ENCODE assay signal across 20 cellular contexts in genomic region chr11:19290356-19290755, GRCh38.
"Had no signal": no experiment of that assay in that cellular context is flagged by ENCODE, and none has a peak within 500 bp of the region (broad histone marks: within the 10 kb centered on the region; RNA-seq: fewer than 3 reads in every experiment).

No MANE protein-coding gene starts in this region.

- H3K36me3 ChIP-seq: adrenal gland, transverse colon, uterus had no signal

- H3K27me3 ChIP-seq: adrenal gland, uterus had no signal

- H3K9me3 ChIP-seq: adrenal gland, transverse colon, uterus had no signal

- H3K4me1 ChIP-seq: adrenal gland, transverse colon, uterus had no signal

- DNase-seq: activated CD4-positive, alpha-beta T cell treated with anti-CD3 and anti-CD28 coated beads for 36 hours; activated CD4-positive, alpha-beta T cell treated with anti-CD3 and anti-CD28 coated beads, Interleukin-2, amount 50 U/mL, for 48 hours; activated gamma-delta T cell treated with Interleukin-2 at 50 U/mL for 16 hours; adrenal gland; effector memory CD8-positive, alpha-beta T cell; hypothalamus; islet precursor cell; midbrain; nucleus accumbens; posterior cingulate gyrus; retina; stimulated activated CD4-positive, alpha-beta T cell treated with anti-CD3 and anti-CD28 coated beads, Interleukin-12 subunit alpha, Interleukin-12 subunit beta, amount 100 ng/mL, for 4 hours; stimulated activated CD4-positive, alpha-beta T cell treated with anti-CD3 and anti-CD28 coated beads, Interleukin-1b, Interleukin-23, amount 100 ng/mL, for 48 hours; stimulated activated naive CD8-positive, alpha-beta T cell treated with anti-CD3 and anti-CD28 coated beads, Interleukin-15, Interleukin-2, amounts not matched to agents 100 U/mL and 50 U/mL, for 24 hours; substantia nigra; transverse colon; uterus had no signal

- H3K27ac ChIP-seq: adrenal gland, transverse colon, uterus had no signal

- ATAC-seq: activated CD4-positive, alpha-beta T cell treated with anti-CD3 and anti-CD28 coated beads for 36 hours; activated naive CD4-positive, alpha-beta T cell treated with anti-CD3 and anti-CD28 coated beads, Interleukin-2, amount 50 U/mL, for 72 hours; effector memory CD8-positive, alpha-beta T cell; stimulated activated naive CD8-positive, alpha-beta T cell treated with anti-CD3 and anti-CD28 coated beads, Interleukin-15, Interleukin-2, amounts not matched to agents 100 U/mL and 50 U/mL, for 24 hours; WTC11 had no signal

- H3K4me3 ChIP-seq: adrenal gland, lung, transverse colon, uterus had no signal
